In genomic region chr1:160548960-160549664, GRCh38 we compare ENCODE assay signal across 11 cellular contexts. TPM values are rescaled to one million over a fixed set of nuclear protein-coding genes. Genes with fewer than 3 reads are reported as not detected.
DNase-seq lines count a peak whose midpoint lies in the region; ATAC-seq and TF ChIP-seq lines count a peak whose summit lies in the region.
"Had no signal": no experiment of that assay in that cellular context is flagged by ENCODE, and none has a peak within 500 bp of the region (broad histone marks: within the 10 kb centered on the region; RNA-seq: fewer than 3 reads in every experiment).

No MANE protein-coding gene starts in this region.

- no peak overlapping the region for H2AFZ ChIP-seq in OCI-LY3 (ENCODE audit: low read depth, low read length)
- H2AFZ ChIP-seq in GM23338, result no peak overlapping the region
- H2AFZ ChIP-seq: hepatocyte had no signal

- no peaks in the 10 kb centered on the region for H3F3A ChIP-seq in GM23338 (replicated peaks; ENCODE audit: low read depth)

- intact Hi-C loops in spleen (cut with DNase I; ENCODE audit: low total_unique reads), result no loop called here

- 0 out of 2 replicates have a peak overlapping the region, but pooled peaks have one; percentile 5 for H3K4me3 ChIP-seq in OCI-LY3 (ENCODE audit: low read length)
- H3K4me3 ChIP-seq in spleen, result no peak overlapping the region
- no peak overlapping the region for H3K4me3 ChIP-seq in GM23338
- H3K4me3 ChIP-seq: hepatocyte had no signal

- TF ChIP-seq CTCF in OCI-LY3 (IDR thresholded peaks at IDR 0.05; ENCODE audit: low read depth, low read length), result no peak
- no peak for TF ChIP-seq CTCF in spleen (IDR thresholded peaks at IDR 0.05 in 8 of 11, conservative IDR thresholded peaks at IDR 0.05 in 3 of 11)
- no peak for TF ChIP-seq CTCF in GM23338 (conservative IDR thresholded peaks at IDR 0.05; ENCODE audit: low read depth in 2 of 2)

- no peak overlapping the region for H3K27ac Mint-ChIP-seq in GM23338
- H3K27ac Mint-ChIP-seq: natural killer cell had no signal

- no peak overlapping the region for H3K4me3 Mint-ChIP-seq in GM23338
- H3K4me3 Mint-ChIP-seq: natural killer cell had no signal

- WGBS in spleen, 5 donors, result 44 to 64% (median 46%) methylated on average over 5 of the region's 5 CpGs

- H3K36me3 Mint-ChIP-seq in GM23338 (ENCODE audit: low read depth), result no peaks in the 10 kb centered on the region
- H3K36me3 Mint-ChIP-seq: natural killer cell had no signal

- no peaks in the 10 kb centered on the region for H3K27me3 ChIP-seq in OCI-LY3 (ENCODE audit: low read depth, low read length)
- no peaks in the 10 kb centered on the region for H3K27me3 ChIP-seq in spleen (replicated peaks in 1 of 7)
- H3K27me3 ChIP-seq in GM23338 (ENCODE audit: insufficient read depth), result no peaks in the 10 kb centered on the region
- H3K27me3 ChIP-seq: hepatocyte had no signal

- DNase-seq in NCI-H2107 (lab: John Stamatoyannopoulos, UW) (peak; percentile 9), NCI-H2107 treated with DMSO at 0.1 percent for 48 hours (lab: John Stamatoyannopoulos, UW; ENCODE audit: unreplicated experiment) (no peak), spleen (no peak), NCI-H524 (lab: John Stamatoyannopoulos, UW) (no peak), GM23338 (ENCODE audit: low spot score) (no peak)
- DNase-seq: natural killer cell had no signal

- ATAC-seq in HG02678 (IDR thresholded peaks at IDR 0.05; ENCODE audit: unreplicated experiment) (peak; percentile 57), GM19395 (IDR thresholded peaks at IDR 0.05; ENCODE audit: unreplicated experiment) (no peak), GM23338 (no peak)
- ATAC-seq: natural killer cell had no signal

- TF ChIP-seq POLR2A in spleen (IDR thresholded peaks at IDR 0.05), result no peak

- no peaks in the 10 kb centered on the region for H3K9me3 Mint-ChIP-seq in GM23338
- H3K9me3 Mint-ChIP-seq: natural killer cell had no signal

- peaks cover 4% of the 10 kb centered on the region for H3K27me3 Mint-ChIP-seq in GM23338 (ENCODE audit: insufficient read depth, low read depth, poor library complexity)

- H3K4me2 ChIP-seq in OCI-LY3 (ENCODE audit: low read length) (peak overlapping the region; percentile 53), GM23338 (no peak overlapping the region)
- H3K4me2 ChIP-seq: hepatocyte had no signal

- peak overlapping the region; percentile 0; the same call in 1 of the 2 replicates for H3K9ac ChIP-seq in OCI-LY3 (ENCODE audit: low read length)

- no peaks in the 10 kb centered on the region for H4K20me1 ChIP-seq in OCI-LY3 (ENCODE audit: insufficient read depth, low read length)
- H4K20me1 ChIP-seq in GM23338 (replicated peaks; ENCODE audit: insufficient read depth), result no peaks in the 10 kb centered on the region

- no peaks in the 10 kb centered on the region for H3K4me1 Mint-ChIP-seq in GM23338

- H3K9me3 ChIP-seq in OCI-LY3 (ENCODE audit: insufficient read depth, low read length), result no peaks in the 10 kb centered on the region
- no peaks in the 10 kb centered on the region for H3K9me3 ChIP-seq in spleen

- H3K36me3 ChIP-seq in OCI-LY3 (replicated peaks; ENCODE audit: low read depth, low read length), result no peaks in the 10 kb centered on the region
- H3K36me3 ChIP-seq in spleen, result peaks cover 4 to 77% (median 19%) of the 10 kb centered on the region in 6 donors
- H3K36me3 ChIP-seq in GM23338 (ENCODE audit: insufficient read depth), result no peaks in the 10 kb centered on the region

- peak overlapping the region; percentile 18 for H3K27ac ChIP-seq in OCI-LY3 (ENCODE audit: low read length)
- H3K27ac ChIP-seq in spleen, result peak overlapping the region in 7 of 8 donors; percentile 58 to 85 (median 73)
- H3K27ac ChIP-seq in GM23338 (ENCODE audit: low read depth), result no peak overlapping the region
- H3K27ac ChIP-seq: 22Rv1, hepatocyte had no signal

- peaks cover 19% of the 10 kb centered on the region for H3K9me2 ChIP-seq in GM23338 (ENCODE audit: insufficient read depth)

- H3K79me2 ChIP-seq in OCI-LY3 (ENCODE audit: low read length), result no peaks in the 10 kb centered on the region
- H3K79me2 ChIP-seq in GM23338 (replicated peaks; ENCODE audit: insufficient read depth), result no peaks in the 10 kb centered on the region
- H3K79me2 ChIP-seq: hepatocyte had no signal

- H3K4me1 ChIP-seq in OCI-LY3 (ENCODE audit: low read length) (peaks cover 49% of the 10 kb centered on the region), spleen (peaks cover 10 to 76% (median 57%) of the 10 kb centered on the region in 6 donors), GM23338 (ENCODE audit: insufficient read depth) (no peaks in the 10 kb centered on the region)

TF ChIP-seq in GM23338, 12 proteins besides CTCF, POLR2A, EP300 and RAD21:
- no peak for TF ChIP-seq POLR2AphosphoS5 (IDR thresholded peaks at IDR 0.05; ENCODE audit: low read depth)
- no peak for TF ChIP-seq STAT1 (IDR thresholded peaks at IDR 0.05; ENCODE audit: unreplicated experiment)
- TF ChIP-seq ZNF114 (CRISPR knock-in tag; IDR thresholded peaks at IDR 0.05), result no peak
- TF ChIP-seq ZNF462 (CRISPR knock-in tag; IDR thresholded peaks at IDR 0.05), result no peak
- no peak for TF ChIP-seq CREB1 (CRISPR knock-in tag; IDR thresholded peaks at IDR 0.05; ENCODE audit: low read depth)

RNA-seq across cellular contexts. Expression of gene SLAMF6, which starts 26.1 kb away (rescaled TPM):
- total RNA-seq in spleen, result 10 to 100 TPM; 21.5 to 52.4 (median 36.1) TPM
- 10 to 100 TPM; 35.2 to 38.5 (median 37.0) TPM for polyA plus RNA-seq in spleen
- total RNA-seq in GM23338 (2014; rRNA removed; shearing (Covaris generic)), result not detected in 2 replicates
- polyA plus RNA-seq in GM23338 (2016; fragmentation: Nextera tagmentation; extraction: Ambion mirVana), result not detected in 2 replicates
- total RNA-seq: hepatocyte had no signal
- polyA plus RNA-seq: hepatocyte had no signal

RNA-seq across cellular contexts. Expression of gene CD84, which starts 30.2 kb away (rescaled TPM):
- 10 to 100 TPM; 50.3 to 76.1 (median 62.5) TPM for total RNA-seq in spleen
- 10 to 100 TPM in 1 of 3 donors, 1 to 10 TPM in 2; 4.7 to 10.9 (median 5.4) TPM for polyA plus RNA-seq in spleen
- total RNA-seq in GM23338 (2014; rRNA removed; shearing (Covaris generic)), result under 0.01 TPM in 1 of 2 replicates, not detected in the other
- polyA plus RNA-seq in GM23338 (2016; fragmentation: Nextera tagmentation; extraction: Ambion mirVana), result not detected in 2 replicates

Comparison
In these comparisons a context has a peak if more than half of its experiments do, and no peak if none do; other contexts are left out.
1. RNA of gene SLAMF6, which starts 26.1 kb away (total RNA-seq): 21.5 to 52.4 TPM in spleen; not detected in GM23338; every median in the first group is over 10 times any median in the second.
2. RNA of gene CD84, which starts 30.2 kb away (total RNA-seq): 50.3 to 76.1 TPM in spleen; under 0.01 TPM in GM23338; every median in the first group is over 10 times any median in the second.